1 cellular context compared by ENCODE assay signal in the genomic region with DNA sequence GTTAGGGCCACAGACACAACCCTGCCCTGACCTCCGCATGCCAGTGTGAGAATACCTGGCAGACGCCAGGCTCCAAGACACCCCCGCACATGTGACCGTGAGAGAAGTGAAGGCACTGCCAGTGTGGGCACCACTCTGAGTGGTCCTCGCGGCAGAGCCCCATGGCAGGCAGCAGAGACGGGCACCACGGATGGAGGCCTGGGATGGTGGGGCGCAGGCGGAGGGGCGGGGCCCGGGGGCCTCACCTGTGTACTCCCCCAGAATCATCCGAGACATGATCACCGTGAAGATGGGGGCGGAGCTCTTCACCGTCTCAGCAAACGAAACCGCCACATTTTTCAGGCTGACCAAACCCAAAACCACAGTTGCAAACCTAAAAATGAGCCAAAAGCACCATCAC. TPM values are rescaled to one million over a fixed set of nuclear protein-coding genes. Genes with fewer than 3 reads are reported as not detected.
"Had no signal": no experiment of that assay in that cellular context is flagged by ENCODE, and none has a peak within 500 bp of the region (broad histone marks: within the 10 kb centered on the region; RNA-seq: fewer than 3 reads in every experiment).

No MANE protein-coding gene starts in this region.

RNA-seq across cellular contexts. Expression of a gene that starts 43.2 kb away (rescaled TPM):
- total RNA-seq: SK-MEL-5 had no signal
